In the genomic region with DNA sequence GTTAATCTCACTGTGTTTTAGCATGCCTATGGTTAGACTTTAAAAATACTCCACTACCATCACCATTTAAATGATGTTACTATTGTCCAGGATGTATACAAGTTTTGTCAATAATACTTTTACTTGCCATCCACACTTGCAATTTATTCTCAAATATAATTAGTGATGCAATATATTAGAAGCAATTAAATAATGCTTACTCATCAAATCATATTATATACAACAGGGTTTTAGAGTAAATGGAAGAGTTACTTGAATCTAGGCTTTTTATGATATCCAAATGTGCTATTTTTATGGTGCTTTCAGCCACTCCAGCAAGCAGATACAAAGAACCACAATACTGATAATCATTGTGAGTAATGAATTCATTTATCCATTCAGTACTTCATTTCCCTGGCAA, we compare ENCODE assay signal across 3 cellular contexts.
TF ChIP-seq lines count a peak whose summit lies in the region.

No MANE protein-coding gene starts in this region.

TF ChIP-seq in A549, 52 proteins besides CTCF, POLR2A, EP300 and RAD21:
- TF ChIP-seq MAFK (IDR thresholded peaks at IDR 0.05; ENCODE audit: partially characterized antibody) (peak; percentile 90), TP53 (CRISPR knock-in tag; IDR thresholded peaks at IDR 0.05) (no peak)

TF ChIP-seq in IMR-90, 13 proteins besides CTCF, POLR2A, EP300 and RAD21:
- TF ChIP-seq MXI1 (IDR thresholded peaks at IDR 0.05; ENCODE audit: borderline replicate concordance, low read depth, low read length) = no peak
- TF ChIP-seq CEBPB (IDR thresholded peaks at IDR 0.05; ENCODE audit: low read depth, low read length) = no peak
- no peak for TF ChIP-seq SMC3 (IDR thresholded peaks at IDR 0.05; ENCODE audit: low read depth, low read length)
- TF ChIP-seq MAFK (IDR thresholded peaks at IDR 0.05; ENCODE audit: low read depth, low read length) = peak; percentile 94
- TF ChIP-seq USF2 (IDR thresholded peaks at IDR 0.05; ENCODE audit: low read depth, low read length) = no peak
- TF ChIP-seq ELK1 (IDR thresholded peaks at IDR 0.05; ENCODE audit: borderline replicate concordance, low read depth, low read length) = no peak
- TF ChIP-seq NFE2L2 (IDR thresholded peaks at IDR 0.05; ENCODE audit: low read depth, low read length) = no peak
TF ChIP-seq in IMR-90: peak in this region for 1.

TF ChIP-seq in H1, 55 proteins besides CTCF, POLR2A, EP300 and RAD21:
- TF ChIP-seq MAFK (IDR thresholded peaks at IDR 0.05; ENCODE audit: low read depth, low read length) (peak; percentile 74; the same call in 1 of the 2 replicates), YY1 (IDR thresholded peaks at IDR 0.05; ENCODE audit: low read depth, low read length) (no peak), CTBP2 (IDR thresholded peaks at IDR 0.05; ENCODE audit: borderline replicate concordance, insufficient read depth, insufficient read length, low read length) (no peak), CHD1 (IDR thresholded peaks at IDR 0.05; ENCODE audit: low read depth, low read length) (no peak), CEBPB (IDR thresholded peaks at IDR 0.05; ENCODE audit: low read depth, low read length) (no peak), JUN (IDR thresholded peaks at IDR 0.05; ENCODE audit: low read depth, low read length) (no peak), POLR2AphosphoS5 (IDR thresholded peaks at IDR 0.05; ENCODE audit: low read depth, low read length) (no peak), CHD2 (IDR thresholded peaks at IDR 0.05; ENCODE audit: low read length) (no peak)
